Comparison of ENCODE assay signal across 7 cellular contexts in the genomic region with DNA sequence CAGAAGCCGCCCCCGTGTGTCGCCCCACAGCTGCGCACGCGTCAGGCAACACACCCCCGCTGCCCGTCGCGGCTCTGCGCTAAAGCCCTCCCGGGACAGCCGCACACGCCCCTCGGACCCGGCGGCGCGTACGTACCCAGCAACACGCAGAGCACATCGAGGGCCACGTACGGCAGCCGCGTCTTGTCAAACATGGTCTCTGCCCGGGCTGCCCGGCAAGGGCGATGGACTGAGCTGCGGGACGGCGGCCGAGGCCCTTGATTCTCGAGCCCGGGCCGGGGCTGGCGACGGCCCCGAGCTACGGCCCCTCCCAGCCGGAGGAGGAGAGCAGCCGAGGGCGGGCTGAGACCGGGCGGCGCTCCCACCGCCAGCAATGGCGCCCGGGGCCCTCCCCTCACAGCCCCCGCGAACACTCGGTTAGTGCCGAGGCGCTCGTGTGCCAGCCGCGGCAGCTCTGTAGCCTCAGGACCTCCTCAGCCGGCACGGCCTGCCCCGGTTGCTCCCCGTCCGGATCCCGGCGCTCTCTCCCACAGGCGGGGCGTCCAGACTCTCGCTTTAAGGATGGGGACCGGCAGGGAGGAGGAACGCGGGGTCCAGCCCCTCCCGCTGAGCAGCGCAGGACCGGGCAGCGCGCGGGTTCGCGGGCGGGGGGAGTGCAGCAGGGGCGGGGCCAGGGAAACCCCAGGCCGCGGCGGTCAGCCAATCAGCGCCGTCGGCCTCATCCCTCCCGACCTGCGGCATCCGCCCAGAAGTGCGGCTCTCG. TPM values are rescaled to one million over a fixed set of nuclear protein-coding genes. Genes with fewer than 3 reads are reported as not detected.
A peak's percentile ranks its signal among the peaks of the same experiment; 100 is the strongest.
DNase-seq lines count a peak whose midpoint lies in the region; ATAC-seq, FAIRE-seq and TF ChIP-seq lines count a peak whose summit lies in the region.

A gene (minus strand): TSS at position 529 of the 763 bp plus-strand sequence. CDS start 335 bp downstream, at position 194.

- WGBS in iPS DF 6.9 (ENCODE audit: insufficient coverage, insufficient read length) = no CpG with 5 or more reads among the region's 91 CpGs

- H3K36me3 ChIP-seq in iPS DF 6.9 (ENCODE audit: control insufficient read depth, insufficient read depth, low read length) = no peaks in the 10 kb centered on the region

- H3K4me3 Mint-ChIP-seq in brain = peak within 1 kb of the TSS; percentile 84 to 99 (median 88)

- H3K27ac Mint-ChIP-seq in brain = peak within 1 kb of the TSS; percentile 74 to 95 (median 93)

- H3K4me3 ChIP-seq in iPS DF 6.9 (ENCODE audit: low read length) = peak within 1 kb of the TSS; percentile 71
- H3K4me3 ChIP-seq in skeletal muscle cell (ENCODE audit: low read depth, low read length) = peak within 1 kb of the TSS; percentile 82

- FAIRE-seq in GM18507 (lab: Jason Lieb, UNC) = peak; percentile 29

- H3K4me1 ChIP-seq in iPS DF 6.9 (ENCODE audit: control insufficient read depth, insufficient read depth, low read length) = peaks cover 2% of the 10 kb centered on the region; the same call in 1 of the 2 replicates

- no peaks in the 10 kb centered on the region for H3K27me3 ChIP-seq in iPS DF 6.9 (ENCODE audit: control insufficient read depth, insufficient read depth, low read length)

- TF ChIP-seq CTCF in brain (conservative IDR thresholded peaks at IDR 0.05) = no peak

- peak; percentile 71 for ATAC-seq in HG02884 (IDR thresholded peaks at IDR 0.05; ENCODE audit: unreplicated experiment)

- H3K4me1 Mint-ChIP-seq in brain = peaks cover 48% of the 10 kb centered on the region

- no peaks in the 10 kb centered on the region for H3K9me3 Mint-ChIP-seq in brain

- DNase-seq in GM18507 (ENCODE audit: extremely low spot score, insufficient read length, low read depth) = peak; percentile 82
- DNase-seq in NCI-H1930 (lab: John Stamatoyannopoulos, UW) = peak; percentile 59 to 78
- peak; percentile 87 for DNase-seq in UCSD-AML1 (lab: John Stamatoyannopoulos, UW; ENCODE audit: unreplicated experiment)
- DNase-seq in iPS DF 6.9 (ENCODE audit: low read depth, low spot score) = peak; percentile 60
- peak; percentile 61 for DNase-seq in skeletal muscle cell (ENCODE audit: low read depth)

- no peaks in the 10 kb centered on the region for H3K27me3 Mint-ChIP-seq in brain

- no peak within 1 kb of the TSS for H3K27ac ChIP-seq in iPS DF 6.9 (ENCODE audit: low read length)

- H3K9me3 ChIP-seq in iPS DF 6.9 (ENCODE audit: control insufficient read depth, insufficient read depth, low read length) = no peaks in the 10 kb centered on the region

- peaks cover 18% of the 10 kb centered on the region for H3K36me3 Mint-ChIP-seq in brain

RNA-seq across cellular contexts. Expression of the gene that starts here (rescaled TPM):
- polyA plus RNA-seq in brain (ENCODE audit: insufficient read depth, low read depth, low replicate concordance) = 39.5 TPM
